8 cellular contexts compared by ENCODE assay signal in the genomic region with DNA sequence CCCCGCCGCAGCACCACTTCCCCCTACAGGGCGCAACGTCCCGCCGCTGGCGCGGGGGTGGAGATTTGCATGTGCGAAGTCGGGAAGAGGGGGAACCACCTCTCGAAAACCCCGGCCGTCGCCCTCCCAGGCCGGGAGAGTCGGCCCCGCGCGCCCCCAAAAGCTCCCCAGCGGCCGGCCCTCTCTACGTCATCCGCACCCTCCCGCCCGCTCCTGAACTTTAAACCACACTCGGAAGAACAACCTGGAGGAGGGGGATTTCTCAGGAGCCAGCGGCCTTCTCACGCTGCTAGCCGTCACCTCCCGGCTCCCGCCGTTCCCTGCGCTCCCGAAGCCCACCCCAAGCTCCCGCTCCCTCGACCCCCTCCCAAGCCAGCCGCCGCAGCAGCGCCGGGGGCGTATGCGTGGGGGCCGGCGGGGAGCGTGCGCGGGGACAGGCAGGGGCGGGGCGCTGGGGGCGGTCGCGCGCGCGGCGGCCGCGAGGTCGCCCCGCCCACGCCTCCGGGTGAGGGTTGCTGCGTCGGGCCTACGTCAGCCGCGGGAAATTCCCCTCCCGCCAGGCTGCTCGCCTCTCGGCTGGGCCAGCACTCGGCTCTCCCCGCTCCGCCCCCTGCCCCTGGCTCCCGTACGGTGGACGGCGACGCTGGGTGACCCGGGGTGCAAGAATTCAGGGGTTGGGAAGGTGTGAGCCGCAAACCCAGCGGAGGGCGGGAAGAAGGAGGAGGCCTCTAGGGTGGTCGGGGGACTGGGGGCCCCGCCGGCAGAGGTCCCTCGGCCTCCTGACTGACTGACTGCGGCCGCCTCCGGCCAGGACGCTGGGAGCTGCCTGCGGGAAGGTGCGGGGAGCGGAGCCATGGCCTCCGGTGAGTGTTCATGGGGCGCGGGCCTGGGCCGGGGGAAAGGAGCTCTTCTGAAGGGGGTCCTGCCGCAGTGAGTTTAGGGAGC. TPM values are rescaled to one million over a fixed set of nuclear protein-coding genes. Genes with fewer than 3 reads are reported as not detected.
DNase-seq lines count a peak whose midpoint lies in the region; ATAC-seq, FAIRE-seq and TF ChIP-seq lines count a peak whose summit lies in the region.

Gene REL, plus strand, starts transcription at position 587 of the 945 bp plus-strand sequence. Its CDS starts 267 bp downstream, at position 854.

- peak; percentile 91 for FAIRE-seq in GM12892 (lab: Jason Lieb, UNC)

- H3K36me3 ChIP-seq in adrenal gland (replicated peaks in 1 of 2) (no peaks in the 10 kb centered on the region), upper lobe of left lung (no peaks in the 10 kb centered on the region)

- H3K4me3 ChIP-seq in adrenal gland (peak within 1 kb of the TSS; percentile 89 to 99 (median 95)), upper lobe of left lung (peak within 1 kb of the TSS; percentile 83 to 92 (median 86))

- H3K27me3 ChIP-seq in adrenal gland (no peaks in the 10 kb centered on the region), upper lobe of left lung (no peaks in the 10 kb centered on the region)

- TF ChIP-seq EP300 in upper lobe of left lung (IDR thresholded peaks at IDR 0.05) = peak in 1 of 4 donors; percentile 41

- H3K27ac ChIP-seq in adrenal gland (peak within 1 kb of the TSS; percentile 94 to 99 (median 98)), upper lobe of left lung (peak within 1 kb of the TSS; percentile 98 to 100 (median 100))

- H3K9me3 ChIP-seq in adrenal gland (replicated peaks in 1 of 3) (no peaks in the 10 kb centered on the region), upper lobe of left lung (no peaks in the 10 kb centered on the region)

- 0 to 1% (median 1%) methylated on average over 10 to 98 of the region's 98 CpGs for WGBS in adrenal gland, 4 donors
- 0 to 2% methylated on average over 10 to 47 of the region's 98 CpGs for WGBS in upper lobe of left lung, 2 donors

- H3K4me1 ChIP-seq in adrenal gland (replicated peaks in 1 of 2) = peaks cover 6 to 34% of the 10 kb centered on the region in 2 donors
- H3K4me1 ChIP-seq in upper lobe of left lung = peaks cover 14 to 30% (median 20%) of the 10 kb centered on the region in 4 donors

- TF ChIP-seq POLR2A in GM12892 (IDR thresholded peaks at IDR 0.05; ENCODE audit: low read depth, low read length) (peak; percentile 90), adrenal gland (IDR thresholded peaks at IDR 0.05) (peak; percentile 87 to 92), upper lobe of left lung (IDR thresholded peaks at IDR 0.05) (peak; percentile 11 to 97 (median 90))

- peak; percentile 75 for DNase-seq in GM12892 (ENCODE audit: insufficient read length)
- peak; percentile 64 for DNase-seq in NCI-H128 (lab: John Stamatoyannopoulos, UW; ENCODE audit: unreplicated experiment)
- DNase-seq in T-helper 1 cell = peak; percentile 81 to 92 (median 86)
- peak; percentile 90 to 95 (median 92) for DNase-seq in adrenal gland
- peak; percentile 94 for DNase-seq in left cardiac atrium
- peak; percentile 97 for DNase-seq in posterior vena cava (ENCODE audit: low spot score)
- DNase-seq in upper lobe of left lung = peak; percentile 94 to 98

- peak in 4 of 6 experiments; percentile 11 to 41 (median 26) for TF ChIP-seq CTCF in adrenal gland (IDR thresholded peaks at IDR 0.05)
- TF ChIP-seq CTCF in upper lobe of left lung (IDR thresholded peaks at IDR 0.05) = peak in 4 of 6 experiments; percentile 13 to 35 (median 28)

- intact Hi-C loops in adrenal gland (cut with DNase I) = no loop called here
- intact Hi-C loops in left cardiac atrium (cut with DNase I) = loop anchor here in 1 of 2 donors (5.0 kb wide), 1 partner anchor 89 kb away; no protein-coding TSS in a partner anchor
- intact Hi-C loops in posterior vena cava (cut with DNase I) = no loop called here

- peak; percentile 87 for ATAC-seq in HG02759 (IDR thresholded peaks at IDR 0.05; ENCODE audit: unreplicated experiment)
- ATAC-seq in left cardiac atrium = peak; percentile 96 to 99
- ATAC-seq in upper lobe of left lung (ENCODE audit: low FRiP score in 2 of 2) = peak; percentile 98

RNA-seq across cellular contexts. Expression of gene REL, which starts in this region (rescaled TPM):
- polyA plus RNA-seq in GM12892 (2012; ENCODE audit: missing spikeins) = 30.2 TPM
- total RNA-seq in adrenal gland = 10 to 100 TPM in 5 of 8 donors, 1 to 10 TPM in 3; 4.0 to 15.0 (median 10.5) TPM
- polyA plus RNA-seq in adrenal gland = 1 to 10 TPM in 2 of 3 donors, under 1 TPM in 1; 0.51 to 2.5 (median 2.1) TPM
- total RNA-seq in left cardiac atrium = 1 to 10 TPM; 7.3 to 8.2 TPM
- total RNA-seq in posterior vena cava = 10 to 100 TPM; 14.3 to 15.1 TPM
- 10 to 100 TPM; 17.8 to 49.5 (median 29.6) TPM for total RNA-seq in upper lobe of left lung

Comparison
In these comparisons a context has a peak if more than half of its experiments do, and no peak if none do; other contexts are left out.
1. Peak in every context shown above with its lines: DNase-seq, ATAC-seq, H3K4me3 ChIP-seq and H3K27ac ChIP-seq.